Comparison of ENCODE assay signal across 29 cellular contexts in genomic region chr17:40244255-40244654, GRCh38. TPM values are rescaled to one million over a fixed set of nuclear protein-coding genes. Genes with fewer than 3 reads are reported as not detected.
DNase-seq lines count a peak whose midpoint lies in the region; ATAC-seq and TF ChIP-seq lines count a peak whose summit lies in the region.
"Had no signal": no experiment of that assay in that cellular context is flagged by ENCODE, and none has a peak within 500 bp of the region (broad histone marks: within the 10 kb centered on the region; RNA-seq: fewer than 3 reads in every experiment).

No MANE protein-coding gene starts in this region.

- ATAC-seq in left lung: peak; percentile 66
- no peak for ATAC-seq in GM21786 (IDR thresholded peaks at IDR 0.05; ENCODE audit: unreplicated experiment)
- ATAC-seq: stimulated activated naive CD8-positive, alpha-beta T cell treated with anti-CD3 and anti-CD28 coated beads, Interleukin-15, Interleukin-2, amounts not matched to agents 100 U/mL and 50 U/mL, for 24 hours had no signal

- no peaks in the 10 kb centered on the region for H3K36me3 ChIP-seq in CD8-positive, alpha-beta memory T cell (ENCODE audit: insufficient read depth, low read length)
- H3K36me3 ChIP-seq in SK-N-MC (ENCODE audit: insufficient read depth, low read length) (no peaks in the 10 kb centered on the region), left lung (peaks cover 0 to 11% of the 10 kb centered on the region in 2 donors), subcutaneous abdominal adipose tissue (ENCODE audit: control insufficient read depth in 5 of 5, insufficient read depth in 5 of 5, low read length in 5 of 5) (no peaks in the 10 kb centered on the region)
- H3K36me3 ChIP-seq: ascending aorta, BE2C, vagina had no signal

- no peak overlapping the region for H4K5ac ChIP-seq in H9 (ENCODE audit: insufficient read length, low read depth, low read length)

- TF ChIP-seq CTCF in left lung (IDR thresholded peaks at IDR 0.05): no peak
- TF ChIP-seq CTCF in endothelial cell (IDR thresholded peaks at IDR 0.05; ENCODE audit: unreplicated experiment): no peak
- no peak for TF ChIP-seq CTCF in H9 (conservative IDR thresholded peaks at IDR 0.05)

- peaks cover 50 to 74% (median 55%) of the 10 kb centered on the region in 3 donors for H3K4me1 Mint-ChIP-seq in CD8-positive, alpha-beta memory T cell
- H3K4me1 Mint-ChIP-seq in endothelial cell (ENCODE audit: unreplicated experiment) (no peaks in the 10 kb centered on the region), H9 (no peaks in the 10 kb centered on the region)

- H3K4me3 Mint-ChIP-seq in CD8-positive, alpha-beta memory T cell: no peak overlapping the region
- no peak overlapping the region for H3K4me3 Mint-ChIP-seq in endothelial cell (ENCODE audit: unreplicated experiment)
- no peak overlapping the region for H3K4me3 Mint-ChIP-seq in H9
- H3K4me3 Mint-ChIP-seq: activated B cell treated with CpG ODN at 0.5 μM for 24 hours; central memory CD8-positive, alpha-beta T cell; nephron progenitor cell had no signal

- WGBS in H9 (ENCODE audit: extremely low coverage, insufficient read length, low lambda C conversion rate): no CpG with 5 or more reads among the region's 4 CpGs

- H2AFZ ChIP-seq in H9 (ENCODE audit: low read length): no peak overlapping the region
- H2AFZ ChIP-seq: parathyroid adenoma had no signal

- peak overlapping the region; percentile 29 for H3K9ac ChIP-seq in SK-N-MC (ENCODE audit: insufficient read length)
- no peak overlapping the region for H3K9ac ChIP-seq in subcutaneous abdominal adipose tissue (ENCODE audit: low read length in 5 of 5)
- no peak overlapping the region for H3K9ac ChIP-seq in H9 (ENCODE audit: extremely low read depth, insufficient read length, low read length)
- H3K9ac ChIP-seq: parathyroid adenoma had no signal

- H4K91ac ChIP-seq in H9 (ENCODE audit: insufficient read length, low read depth, low read length): no peak overlapping the region

- H3K4me3 ChIP-seq in CD8-positive, alpha-beta memory T cell (ENCODE audit: low read length): no peak overlapping the region
- peak overlapping the region; percentile 58 for H3K4me3 ChIP-seq in SK-N-MC
- H3K4me3 ChIP-seq in left lung: no peak overlapping the region
- H3K4me3 ChIP-seq in subcutaneous abdominal adipose tissue (ENCODE audit: low read depth in 1 of 5, low read length in 5 of 5): no peak overlapping the region
- H3K4me3 ChIP-seq: ascending aorta, esophagus squamous epithelium, vagina had no signal

- no peak overlapping the region for H2BK5ac ChIP-seq in H9 (ENCODE audit: insufficient read length, low read length)

- POLR2A ChIA-PET in CD8-positive, alpha-beta memory T cell (lab: Charles Lee): no interaction called here

- H3K27me3 Mint-ChIP-seq in CD8-positive, alpha-beta memory T cell: no peaks in the 10 kb centered on the region
- H3K27me3 Mint-ChIP-seq in endothelial cell (ENCODE audit: unreplicated experiment) (no peaks in the 10 kb centered on the region), H9 (ENCODE audit: low read depth) (no peaks in the 10 kb centered on the region)
- H3K27me3 Mint-ChIP-seq: activated B cell treated with CpG ODN at 0.5 μM for 24 hours; central memory CD8-positive, alpha-beta T cell had no signal

- no peak overlapping the region for H3K23ac ChIP-seq in H9 (ENCODE audit: insufficient read length, low read depth, low read length)

- H2AK5ac ChIP-seq in H9 (ENCODE audit: insufficient read length, low read length): no peak overlapping the region

- H3K79me1 ChIP-seq in H9 (ENCODE audit: insufficient read depth, low read depth, low read length, poor library complexity, severe bottlenecking): no peaks in the 10 kb centered on the region

- no peaks in the 10 kb centered on the region for H3K9me3 ChIP-seq in CD8-positive, alpha-beta memory T cell (ENCODE audit: low read length)
- H3K9me3 ChIP-seq in SK-N-MC (ENCODE audit: low read depth, low read length) (no peaks in the 10 kb centered on the region), left lung (no peaks in the 10 kb centered on the region), subcutaneous abdominal adipose tissue (ENCODE audit: control insufficient read depth in 5 of 5, low read length in 5 of 5) (no peaks in the 10 kb centered on the region), H9 (ENCODE audit: control insufficient read depth, low read depth, low read length) (no peaks in the 10 kb centered on the region)
- H3K9me3 ChIP-seq: ascending aorta, BE2C, esophagus squamous epithelium, vagina had no signal

- peaks cover 13% of the 10 kb centered on the region for H3K4me1 ChIP-seq in CD8-positive, alpha-beta memory T cell (ENCODE audit: insufficient read depth, low read length)
- H3K4me1 ChIP-seq in left lung (peaks cover 9 to 47% of the 10 kb centered on the region in 2 donors), subcutaneous abdominal adipose tissue (ENCODE audit: control insufficient read depth in 5 of 5, insufficient read depth in 5 of 5, low read length in 5 of 5) (peaks cover 0 to 10% (median 6%) of the 10 kb centered on the region in 5 donors), H9 (ENCODE audit: insufficient read depth, low read length) (no peaks in the 10 kb centered on the region)
- H3K4me1 ChIP-seq: ascending aorta, parathyroid adenoma had no signal

- CTCF ChIA-PET in CD8-positive, alpha-beta memory T cell (lab: Charles Lee): no interaction called here

- peak overlapping the region in 6 of 8 donors; percentile 30 to 91 (median 58) for H3K27ac Mint-ChIP-seq in CD8-positive, alpha-beta memory T cell
- no peak overlapping the region for H3K27ac Mint-ChIP-seq in endothelial cell (ENCODE audit: unreplicated experiment)
- peak overlapping the region in 1 of 3 experiments; percentile 2; a peak in 2 of 7 replicates for H3K27ac Mint-ChIP-seq in H9
- H3K27ac Mint-ChIP-seq: activated B cell treated with CpG ODN at 0.5 μM for 24 hours, nephron progenitor cell had no signal

- H3K36me3 Mint-ChIP-seq in CD8-positive, alpha-beta memory T cell: peaks cover 0 to 47% (median 4%) of the 10 kb centered on the region in 3 donors
- peaks cover 5% of the 10 kb centered on the region for H3K36me3 Mint-ChIP-seq in endothelial cell (ENCODE audit: low read depth, unreplicated experiment)
- H3K36me3 Mint-ChIP-seq in H9 (ENCODE audit: insufficient read depth in 1 of 3, low read depth in 3 of 3): peaks cover 0 to 2% (median 0%) of the 10 kb centered on the region in 3 experiments; a peak in 1 of 7 replicates

- no peak overlapping the region for H3K27ac ChIP-seq in CD8-positive, alpha-beta memory T cell (ENCODE audit: low read depth, low read length)
- H3K27ac ChIP-seq in SK-N-MC: peak overlapping the region; percentile 98
- H3K27ac ChIP-seq in left lung: no peak overlapping the region
- H3K27ac ChIP-seq in subcutaneous abdominal adipose tissue (ENCODE audit: low read depth, low read length): peak overlapping the region; percentile 7
- H3K27ac ChIP-seq in H9 (ENCODE audit: insufficient read length, low read depth, low read length): no peak overlapping the region
- H3K27ac ChIP-seq: ascending aorta, esophagus squamous epithelium, parathyroid adenoma, vagina had no signal

- no peak overlapping the region for H2BK15ac ChIP-seq in H9 (ENCODE audit: low read depth, low read length)

- H3K79me2 ChIP-seq in H9 (ENCODE audit: insufficient read depth, low read length): no peaks in the 10 kb centered on the region; the same call in 1 of the 2 replicates

- no peak overlapping the region for H3K56ac ChIP-seq in H9 (ENCODE audit: insufficient read length, low read depth, low read length)

- no peaks in the 10 kb centered on the region for H3K23me2 ChIP-seq in H9 (ENCODE audit: insufficient read length, low read depth, low read length, poor library complexity, severe bottlenecking)

- no peak overlapping the region for H2BK12ac ChIP-seq in H9 (ENCODE audit: insufficient read length, low read depth, low read length)

- no peaks in the 10 kb centered on the region for H3K27me3 ChIP-seq in CD8-positive, alpha-beta memory T cell (ENCODE audit: insufficient read depth, low read length, poor library complexity, severe bottlenecking)
- H3K27me3 ChIP-seq in left lung (no peaks in the 10 kb centered on the region), subcutaneous abdominal adipose tissue (ENCODE audit: control insufficient read depth in 5 of 5, insufficient read depth in 4 of 5, low read length in 5 of 5) (no peaks in the 10 kb centered on the region), H9 (ENCODE audit: insufficient read depth, low read length) (no peaks in the 10 kb centered on the region)
- H3K27me3 ChIP-seq: ascending aorta, BE2C, esophagus squamous epithelium, vagina had no signal

- no peak overlapping the region for H3K4me2 ChIP-seq in H9 (ENCODE audit: insufficient read depth, insufficient read length, low read length)

- no peak for DNase-seq in CD8-positive, alpha-beta memory T cell
- no peak for DNase-seq in SK-N-MC (ENCODE audit: low read depth, low spot score)
- no peak for DNase-seq in left lung
- DNase-seq in endothelial cell (ENCODE audit: low spot score): no peak
- DNase-seq in H9: no peak
- DNase-seq: activated B cell treated with CpG ODN at 0.5 μM for 24 hours; activated gamma-delta T cell treated with Interleukin-2 at 50 U/mL for 16 hours; activated T-cell treated with anti-CD3 and anti-CD28 coated beads, Interleukin-2, amount 50 U/mL, for 48 hours; BE2C; COR-L47; dermis blood vessel endothelial cell; DMS79; esophagus squamous epithelium; GDM1; GOT3; kidney; NCI-H446; NCI-H774; nephron progenitor cell; SHP77 treated with DMSO at 0.1 percent for 48 hours; small intestine; stimulated activated naive CD8-positive, alpha-beta T cell treated with anti-CD3 and anti-CD28 coated beads, Interleukin-15, Interleukin-2, amounts not matched to agents 100 U/mL and 50 U/mL, for 24 hours; T1000 had no signal

- H3K4ac ChIP-seq in H9 (ENCODE audit: low read depth, low read length): no peak overlapping the region

- H3K18ac ChIP-seq in H9 (ENCODE audit: insufficient read length, low read depth, low read length): no peak overlapping the region

- H2BK20ac ChIP-seq in H9 (ENCODE audit: low read depth, low read length, poor library complexity, severe bottlenecking): no peak overlapping the region

- no peak overlapping the region for H3K14ac ChIP-seq in H9 (ENCODE audit: insufficient read depth, low read length)

- H2BK120ac ChIP-seq in H9 (ENCODE audit: low read depth, low read length, poor library complexity, severe bottlenecking): no peak overlapping the region

- no peaks in the 10 kb centered on the region for H3K9me3 Mint-ChIP-seq in CD8-positive, alpha-beta memory T cell
- H3K9me3 Mint-ChIP-seq in endothelial cell (ENCODE audit: unreplicated experiment): no peaks in the 10 kb centered on the region
- no peaks in the 10 kb centered on the region for H3K9me3 Mint-ChIP-seq in H9
- H3K9me3 Mint-ChIP-seq: activated B cell treated with CpG ODN at 0.5 μM for 24 hours; central memory CD8-positive, alpha-beta T cell; nephron progenitor cell had no signal

- intact Hi-C loops in left lung (cut with DNase I): no loop called here

- no peaks in the 10 kb centered on the region for H4K20me1 ChIP-seq in H9 (ENCODE audit: control insufficient read depth, insufficient read depth, insufficient read length)

- no peak overlapping the region for H4K8ac ChIP-seq in H9 (replicated peaks; ENCODE audit: insufficient read length, low read depth, low read length)

- H3T11ph ChIP-seq in H9 (ENCODE audit: low read length): no peak overlapping the region

RNA-seq across cellular contexts. Expression of gene WIPF2, which starts 25.2 kb away (rescaled TPM):
- total RNA-seq in CD8-positive, alpha-beta memory T cell: 10 to 100 TPM; 24.5 to 24.7 TPM
- polyA plus RNA-seq in CD8-positive, alpha-beta memory T cell: 14.6 TPM
- total RNA-seq in left lung (10 to 100 TPM; 35.5 to 35.8 TPM), endothelial cell (ENCODE audit: unreplicated experiment) (32.2 TPM), H9 (2021) (22.2 and 24.2 TPM in 2 replicates)

RNA-seq across cellular contexts. Expression of gene CDC6, which starts 43.4 kb away (rescaled TPM):
- total RNA-seq in CD8-positive, alpha-beta memory T cell: 100 to 1,000 TPM; 107 to 110 TPM
- 0.49 TPM for polyA plus RNA-seq in CD8-positive, alpha-beta memory T cell
- total RNA-seq in left lung (10 to 100 TPM; 12.8 to 24.1 TPM), endothelial cell (ENCODE audit: unreplicated experiment) (18.2 TPM), H9 (2021) (131 and 141 TPM in 2 replicates)

Comparison
In these comparisons a context has a peak if more than half of its experiments do, and no peak if none do; other contexts are left out.
1. H3K27ac ChIP-seq: peak in SK-N-MC (single experiment) and subcutaneous abdominal adipose tissue (single experiment); none in CD8-positive, alpha-beta memory T cell (single experiment), left lung (0 of 2) and H9 (single experiment).